23 cellular contexts compared by ENCODE assay signal in the genomic region with DNA sequence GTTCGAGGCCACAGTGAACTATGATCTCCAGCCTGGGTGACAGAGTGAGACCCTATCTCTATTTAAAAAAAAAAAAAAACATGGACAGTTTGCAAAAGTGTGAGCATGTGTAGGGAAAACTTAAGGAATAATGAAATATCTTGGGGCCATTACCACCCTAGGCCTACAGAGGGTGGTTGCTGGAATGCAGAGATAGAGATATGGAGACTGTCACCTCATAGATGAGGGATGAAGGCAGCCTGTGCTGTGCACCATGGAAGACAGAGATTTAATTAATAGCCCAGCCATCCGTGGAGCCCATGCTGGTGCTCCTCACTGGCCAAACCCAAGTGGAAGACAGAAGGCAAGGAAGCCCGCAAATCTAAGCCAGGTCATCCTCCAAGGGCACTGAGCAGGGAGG.
"Had no signal": no experiment of that assay in that cellular context is flagged by ENCODE, and none has a peak within 500 bp of the region (broad histone marks: within the 10 kb centered on the region; RNA-seq: fewer than 3 reads in every experiment).

No MANE protein-coding gene starts in this region.

- H3K36me3 ChIP-seq: adrenal gland had no signal

- DNase-seq: activated CD4-positive, alpha-beta T cell treated with anti-CD3 and anti-CD28 coated beads for 48 hours; activated CD4-positive, alpha-beta T cell treated with anti-CD3 and anti-CD28 coated beads, Interleukin-2, amount 50 U/mL, for 4 hours; activated CD4-positive, CD25-positive, alpha-beta regulatory T cell treated with anti-CD3 and anti-CD28 coated beads, Interleukin-2, amount 50 U/mL, for 72 hours; activated CD8-positive, alpha-beta T cell treated with anti-CD3 and anti-CD28 coated beads, Interleukin-2, amount 10 ng/mL, durations not matched to agents 7 days and 5 days; activated effector memory CD4-positive, alpha-beta T cell treated with anti-CD3 and anti-CD28 coated beads, Interleukin-2, amount 50 U/mL, for 16 hours; activated naive CD4-positive, alpha-beta T cell treated with Interleukin-2 at 50 U/mL for 16 hours; activated T-cell treated with anti-CD3 and anti-CD28 coated beads, Interleukin-2, amount 50 U/mL, for 24 hours; adrenal gland; aorta; body of pancreas; central memory CD4-positive, alpha-beta T cell; NCI-H1105 treated with DMSO at 0.1 percent for 48 hours; NCI-H1436 treated with DMSO at 0.1 percent for 48 hours; NCI-H187; NCI-H2081; NCI-H510A treated with DMSO at 0.1 percent for 48 hours; NCI-H69; NK-92 treated with Interleukin-12 subunit alpha and Interleukin-12 subunit beta, amount 100 ng/mL, for 24 hours; PC-9; SIG-M5; SW 1271 had no signal

- H3K27me3 Mint-ChIP-seq: activated naive CD8-positive, alpha-beta T cell; activated T-cell treated with anti-CD3 and anti-CD28 coated beads, Interleukin-2, amount 50 U/mL, for 24 hours had no signal

- H3K27ac Mint-ChIP-seq: activated CD8-positive, alpha-beta T cell treated with anti-CD3 and anti-CD28 coated beads, Interleukin-2, amount 10 ng/mL, durations not matched to agents 7 days and 5 days; activated naive CD8-positive, alpha-beta T cell; activated T-cell treated with anti-CD3 and anti-CD28 coated beads, Interleukin-2, amount 50 U/mL, for 24 hours; activated T-helper 1 cell treated with anti-CD3 and anti-CD28 coated beads, Interleukin-12 subunit alpha, Interleukin-12 subunit beta, Interleukin-2, Interleukin-4 antibody, amounts not matched to agents 30 ng/mL and 10 ng/mL and 1 ng/mL, durations not matched to agents 14 hours and 24 hours and 36 hours had no signal

- H3K4me3 ChIP-seq: body of pancreas, PC-9 had no signal

- H3K9me3 ChIP-seq: body of pancreas had no signal

- H2AFZ ChIP-seq: PC-9 had no signal

- H3K27ac ChIP-seq: adrenal gland, body of pancreas, PC-9 had no signal

- H3K4me3 Mint-ChIP-seq: activated CD8-positive, alpha-beta T cell treated with anti-CD3 and anti-CD28 coated beads, Interleukin-2, amount 10 ng/mL, durations not matched to agents 7 days and 5 days; activated naive CD8-positive, alpha-beta T cell; activated T-cell treated with anti-CD3 and anti-CD28 coated beads, Interleukin-2, amount 50 U/mL, for 24 hours; activated T-helper 1 cell treated with anti-CD3 and anti-CD28 coated beads, Interleukin-12 subunit alpha, Interleukin-12 subunit beta, Interleukin-2, Interleukin-4 antibody, amounts not matched to agents 30 ng/mL and 10 ng/mL and 1 ng/mL, durations not matched to agents 14 hours and 24 hours and 36 hours had no signal
